Comparison of ENCODE assay signal across 17 cellular contexts in genomic region chr9:591292-591691, GRCh38.
DNase-seq lines count a peak whose midpoint lies in the region; ATAC-seq and TF ChIP-seq lines count a peak whose summit lies in the region.
"Had no signal": no experiment of that assay in that cellular context is flagged by ENCODE, and none has a peak within 500 bp of the region (broad histone marks: within the 10 kb centered on the region; RNA-seq: fewer than 3 reads in every experiment).

No MANE protein-coding gene starts in this region.

- no peaks in the 10 kb centered on the region for H3K36me3 ChIP-seq in breast epithelium
- H3K36me3 ChIP-seq in CD8-positive, alpha-beta T cell (ENCODE audit: insufficient read depth, low read length): no peaks in the 10 kb centered on the region
- H3K36me3 ChIP-seq: right lobe of liver had no signal

- H3K9me3 Mint-ChIP-seq in MCF 10A (ENCODE audit: unreplicated experiment): no peaks in the 10 kb centered on the region
- no peaks in the 10 kb centered on the region for H3K9me3 Mint-ChIP-seq in mesothelial cell of epicardium
- H3K9me3 Mint-ChIP-seq in CD8-positive, alpha-beta T cell: no peaks in the 10 kb centered on the region
- H3K9me3 Mint-ChIP-seq: activated CD4-positive, alpha-beta memory T cell treated with anti-CD3 and anti-CD28 coated beads, Interleukin-2, amount 10 ng/mL, durations not matched to agents 7 days and 5 days; naive thymus-derived CD4-positive, alpha-beta T cell had no signal

- peak overlapping the region; percentile 87 for H3K27ac Mint-ChIP-seq in MCF 10A (ENCODE audit: low read depth, unreplicated experiment)
- H3K27ac Mint-ChIP-seq in mesothelial cell of epicardium: peak overlapping the region; percentile 75
- no peak overlapping the region for H3K27ac Mint-ChIP-seq in CD8-positive, alpha-beta T cell
- H3K27ac Mint-ChIP-seq: activated CD4-positive, alpha-beta memory T cell treated with anti-CD3 and anti-CD28 coated beads, Interleukin-2, amount 10 ng/mL, durations not matched to agents 7 days and 5 days; naive thymus-derived CD4-positive, alpha-beta T cell had no signal

- H3K9me3 ChIP-seq in breast epithelium: no peaks in the 10 kb centered on the region
- H3K9me3 ChIP-seq in CD8-positive, alpha-beta T cell (ENCODE audit: low read length): no peaks in the 10 kb centered on the region
- H3K9me3 ChIP-seq: right lobe of liver had no signal

- BruUV-seq in MCF 10A (replicated peaks; lab: Mats Ljungman, UMichigan): no TSS peak

- H3K4me1 ChIP-seq in breast epithelium: no peaks in the 10 kb centered on the region
- H3K4me1 ChIP-seq in CD8-positive, alpha-beta T cell (ENCODE audit: insufficient read depth, low read length): no peaks in the 10 kb centered on the region
- H3K4me1 ChIP-seq: right lobe of liver had no signal

- DNase-seq in MCF 10A (ENCODE audit: unreplicated experiment) (peak; percentile 91), breast epithelium (ENCODE audit: low spot score in 2 of 2) (no peak), fibroblast of pulmonary artery (ENCODE audit: low read depth) (peak; percentile 14), mesothelial cell of epicardium (ENCODE audit: low spot score in 2 of 2, unreplicated experiment in 2 of 2) (no peak), H4 (ENCODE audit: low spot score) (no peak), activated gamma-delta T cell treated with Interleukin-2 at 50 U/mL for 16 hours (no peak)
- no peak for DNase-seq in CD8-positive, alpha-beta T cell
- DNase-seq: activated CD4-positive, alpha-beta memory T cell treated with anti-CD3 and anti-CD28 coated beads, Interleukin-2, amount 10 ng/mL, durations not matched to agents 7 days and 5 days; anterior cingulate cortex; HCEC 1CT; naive thymus-derived CD4-positive, alpha-beta T cell; NCI-H1694; right lobe of liver; SHP77 treated with DMSO at 0.1 percent for 48 hours; stimulated activated naive CD4-positive, alpha-beta T cell; T-helper 9 cell had no signal

- TF ChIP-seq POLR2A in breast epithelium (IDR thresholded peaks at IDR 0.05): no peak

- CTCF ChIA-PET in MCF 10A (lab: Yijun Ruan, JAX): interaction anchor here (0.7 kb wide), 1 partner anchor 124 kb away, joined by 3 read pairs; no protein-coding TSS in a partner anchor
- CTCF ChIA-PET in CD8-positive, alpha-beta T cell (lab: Charles Lee): no interaction called here

- POLR2A ChIA-PET in MCF 10A (lab: Yijun Ruan, JAX): interaction anchor here (0.6 to 1.7 kb wide), 25 partner anchors 9 to 219 kb away, joined by 3 to 21 read pairs (median 4); partner anchors contain the start of gene KANK1
- POLR2A ChIA-PET in CD8-positive, alpha-beta T cell (lab: Charles Lee): no interaction called here

- TF ChIP-seq CTCF in MCF 10A (IDR thresholded peaks at IDR 0.05; ENCODE audit: unreplicated experiment) (no peak), breast epithelium (IDR thresholded peaks at IDR 0.05) (no peak), fibroblast of pulmonary artery (IDR thresholded peaks at IDR 0.05; ENCODE audit: low read length, missing control alignments) (no peak), mesothelial cell of epicardium (IDR thresholded peaks at IDR 0.05; ENCODE audit: unreplicated experiment) (no peak)
- no peak for TF ChIP-seq CTCF in CD8-positive, alpha-beta T cell (IDR thresholded peaks at IDR 0.05)

- no peak for ATAC-seq in GM18511 (IDR thresholded peaks at IDR 0.05; ENCODE audit: unreplicated experiment)
- ATAC-seq in CD8-positive, alpha-beta T cell: no peak
- ATAC-seq: naive thymus-derived CD4-positive, alpha-beta T cell had no signal

- no peaks in the 10 kb centered on the region for H3K27me3 Mint-ChIP-seq in MCF 10A (ENCODE audit: insufficient read depth, unreplicated experiment)
- H3K27me3 Mint-ChIP-seq in mesothelial cell of epicardium (ENCODE audit: low read depth): no peaks in the 10 kb centered on the region
- H3K27me3 Mint-ChIP-seq in CD8-positive, alpha-beta T cell (ENCODE audit: low read depth): no peaks in the 10 kb centered on the region

- intact Hi-C loops in MCF 10A (cut with micrococcal nuclease): no loop called here
- intact Hi-C loops in breast epithelium (cut with DNase I; ENCODE audit: low total_unique reads): no loop called here
- intact Hi-C loops in CD8-positive, alpha-beta T cell (cut with DNase I, micrococcal nuclease): no loop called here

- H3K36me3 Mint-ChIP-seq in MCF 10A (ENCODE audit: insufficient read depth, unreplicated experiment): peaks cover 14% of the 10 kb centered on the region
- H3K36me3 Mint-ChIP-seq in mesothelial cell of epicardium: no peaks in the 10 kb centered on the region
- no peaks in the 10 kb centered on the region for H3K36me3 Mint-ChIP-seq in CD8-positive, alpha-beta T cell
- H3K36me3 Mint-ChIP-seq: naive thymus-derived CD4-positive, alpha-beta T cell had no signal

- peak overlapping the region; percentile 9 for H3K4me3 Mint-ChIP-seq in MCF 10A (ENCODE audit: unreplicated experiment)
- no peak overlapping the region for H3K4me3 Mint-ChIP-seq in mesothelial cell of epicardium
- no peak overlapping the region for H3K4me3 Mint-ChIP-seq in CD8-positive, alpha-beta T cell
- H3K4me3 Mint-ChIP-seq: activated CD4-positive, alpha-beta memory T cell treated with anti-CD3 and anti-CD28 coated beads, Interleukin-2, amount 10 ng/mL, durations not matched to agents 7 days and 5 days; naive thymus-derived CD4-positive, alpha-beta T cell had no signal

- H3K4me3 ChIP-seq in breast epithelium (no peak overlapping the region), fibroblast of pulmonary artery (replicated peaks; ENCODE audit: low read depth, low read length) (no peak overlapping the region)
- no peak overlapping the region for H3K4me3 ChIP-seq in CD8-positive, alpha-beta T cell (ENCODE audit: low read depth, low read length)
- H3K4me3 ChIP-seq: right lobe of liver had no signal

- H3K4me1 Mint-ChIP-seq in MCF 10A (ENCODE audit: insufficient read depth, unreplicated experiment) (peaks cover 49% of the 10 kb centered on the region), mesothelial cell of epicardium (peaks cover 45% of the 10 kb centered on the region)
- H3K4me1 Mint-ChIP-seq in CD8-positive, alpha-beta T cell (ENCODE audit: low read depth): no peaks in the 10 kb centered on the region

- no peaks in the 10 kb centered on the region for H3K27me3 ChIP-seq in breast epithelium
- H3K27me3 ChIP-seq in CD8-positive, alpha-beta T cell (ENCODE audit: insufficient read depth, low read length): no peaks in the 10 kb centered on the region
- H3K27me3 ChIP-seq: right lobe of liver had no signal

- H3K27ac ChIP-seq in breast epithelium: no peak overlapping the region
- no peak overlapping the region for H3K27ac ChIP-seq in CD8-positive, alpha-beta T cell (ENCODE audit: low read depth, low read length)
- H3K27ac ChIP-seq: right lobe of liver had no signal

Comparison
In these comparisons a context has a peak if more than half of its experiments do, and no peak if none do; other contexts are left out.
1. DNase-seq: peak in MCF 10A (single experiment) and fibroblast of pulmonary artery (single experiment); none in breast epithelium (0 of 2), mesothelial cell of epicardium (0 of 2), CD8-positive, alpha-beta T cell (0 of 7), H4 (single experiment) and activated gamma-delta T cell treated with Interleukin-2 at 50 U/mL for 16 hours (single experiment).